In the genomic region with DNA sequence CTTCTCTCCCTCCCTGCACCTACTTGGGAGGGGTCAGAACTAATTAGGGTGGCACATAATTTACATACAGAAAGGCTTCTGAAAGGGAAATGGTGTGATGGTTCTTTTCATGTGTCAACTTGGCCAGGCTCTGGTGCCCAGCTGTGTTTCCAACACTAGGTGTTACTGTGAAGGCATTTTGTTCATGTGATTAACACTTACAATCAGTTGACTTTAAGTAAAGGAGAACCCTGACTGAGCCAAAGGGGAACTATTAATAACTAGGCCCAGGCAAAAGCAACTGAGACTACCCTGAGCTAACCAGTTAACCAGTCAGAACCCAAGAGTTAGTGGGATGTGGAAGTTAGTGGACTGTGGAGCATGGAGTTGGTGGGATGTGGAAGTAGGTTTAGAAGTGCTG, we compare ENCODE assay signal across 20 cellular contexts.
A peak's percentile ranks its signal among the peaks of the same experiment; 100 is the strongest.
DNase-seq lines count a peak whose midpoint lies in the region; ATAC-seq, FAIRE-seq and TF ChIP-seq lines count a peak whose summit lies in the region.
"Had no signal": no experiment of that assay in that cellular context is flagged by ENCODE, and none has a peak within 500 bp of the region (broad histone marks: within the 10 kb centered on the region; RNA-seq: fewer than 3 reads in every experiment).

No MANE protein-coding gene starts in this region.

- H3K79me2 ChIP-seq in keratinocyte (ENCODE audit: control insufficient read depth, insufficient read depth, low read length), result no peaks in the 10 kb centered on the region

- no peaks in the 10 kb centered on the region for H3K36me3 ChIP-seq in right atrium auricular region
- H3K36me3 ChIP-seq in heart right ventricle, result no peaks in the 10 kb centered on the region
- H3K36me3 ChIP-seq in keratinocyte (ENCODE audit: control insufficient read depth in 2 of 2, extremely low read depth in 1 of 2, insufficient read depth in 2 of 2, low read length in 2 of 2), result no peaks in the 10 kb centered on the region
- H3K36me3 ChIP-seq: BLaER1 treated with 17β-estradiol and CSF1 and Interleukin-3, amounts not matched to agents 10 nM and 100 nM had no signal

- H2AFZ ChIP-seq in keratinocyte (ENCODE audit: control insufficient read depth, low read length), result no peak overlapping the region

- H3K9me3 ChIP-seq in right atrium auricular region, result no peaks in the 10 kb centered on the region
- H3K9me3 ChIP-seq in heart right ventricle, result no peaks in the 10 kb centered on the region
- H3K9me3 ChIP-seq in keratinocyte (ENCODE audit: control insufficient read depth, low read depth, low read length), result no peaks in the 10 kb centered on the region

- H3K27ac ChIP-seq in right atrium auricular region (peak overlapping the region in 1 of 2 donors; percentile 40), heart right ventricle (no peak overlapping the region), keratinocyte (ENCODE audit: control insufficient read depth, insufficient read depth, low read length) (no peak overlapping the region)
- H3K27ac ChIP-seq: BLaER1 treated with 17β-estradiol and CSF1 and Interleukin-3, amounts not matched to agents 10 nM and 100 nM had no signal

- peaks cover 0 to 7% of the 10 kb centered on the region in 2 donors for H3K4me1 ChIP-seq in right atrium auricular region
- H3K4me1 ChIP-seq in heart right ventricle, result peaks cover 0 to 6% (median 0%) of the 10 kb centered on the region in 9 donors
- H3K4me1 ChIP-seq in keratinocyte (ENCODE audit: control insufficient read depth, extremely low read depth, insufficient read depth, low read length), result no peaks in the 10 kb centered on the region

- ATAC-seq in Right ventricle myocardium superior (ENCODE audit: poor library complexity) (peak; percentile 85), heart right ventricle (peak; percentile 38 to 95 (median 79))
- ATAC-seq: HepG2, K562 had no signal

- FAIRE-seq in keratinocyte (lab: Jason Lieb, UNC), result no peak
- FAIRE-seq: G401.6, GM12891, GM19239, HepG2, HTR-8/SVneo, K562 had no signal

- TF ChIP-seq CTCF in right atrium auricular region (IDR thresholded peaks at IDR 0.05) (no peak), heart right ventricle (IDR thresholded peaks at IDR 0.05) (peak in 2 of 9 donors; percentile 15 to 16), keratinocyte (optimal IDR thresholded peaks at IDR 0.05 in 1 of 3, IDR thresholded peaks at IDR 0.05 in 1 of 3, conservative IDR thresholded peaks at IDR 0.05 in 1 of 3; ENCODE audit: extremely low read depth in 1 of 3, insufficient read depth in 2 of 3, low read length in 3 of 3) (peak in 2 of 3 experiments; percentile 7 to 8)

- H3K27me3 ChIP-seq in right atrium auricular region (no peaks in the 10 kb centered on the region), heart right ventricle (no peaks in the 10 kb centered on the region), keratinocyte (ENCODE audit: control insufficient read depth, extremely low read depth, insufficient read depth, low read length) (no peaks in the 10 kb centered on the region)
- H3K27me3 ChIP-seq: BLaER1 treated with 17β-estradiol and CSF1 and Interleukin-3, amounts not matched to agents 10 nM and 100 nM had no signal

- intact Hi-C loops in Right ventricle myocardium superior (cut with DNase I) (no loop called here), heart right ventricle (cut with DNase I) (no loop called here)

- no peak overlapping the region for H3K9ac ChIP-seq in keratinocyte (ENCODE audit: control insufficient read depth, extremely low read depth, insufficient read depth, low read length)
- H3K9ac ChIP-seq: BLaER1 treated with 17β-estradiol and CSF1 and Interleukin-3, amounts not matched to agents 10 nM and 100 nM had no signal

- no peaks in the 10 kb centered on the region for H4K20me1 ChIP-seq in keratinocyte (ENCODE audit: control insufficient read depth, extremely low read depth, insufficient read depth, low read length)
- H4K20me1 ChIP-seq: BLaER1 treated with 17β-estradiol and CSF1 and Interleukin-3, amounts not matched to agents 10 nM and 100 nM had no signal

- H3K4me3 ChIP-seq in right atrium auricular region (no peak overlapping the region), heart right ventricle (no peak overlapping the region), keratinocyte (ENCODE audit: control insufficient read depth in 2 of 3, extremely low read depth in 1 of 3, insufficient read depth in 2 of 3, low read depth in 1 of 3, low read length in 3 of 3) (no peak overlapping the region)
- H3K4me3 ChIP-seq: BLaER1 treated with 17β-estradiol and CSF1 and Interleukin-3, amounts not matched to agents 10 nM and 100 nM; K562 had no signal

- dilution Hi-C loops in keratinocyte (cut with MboI; ENCODE audit: extremely low pct_ligation_motif_present, low sequenced_read_pairs), result no loop called here

- in situ Hi-C loops in KBM-7 (cut with MboI; ENCODE audit: low pct_unique_long_range_greater_than_20kb, low sequenced_read_pairs), result no loop called here

- DNase-seq in Right ventricle myocardium superior (peak; percentile 38), right atrium auricular region (ENCODE audit: low spot score) (no peak), heart right ventricle (peak in 1 of 2 donors; percentile 3), keratinocyte (ENCODE audit: low read depth, low spot score) (no peak), NCI-H748 treated with DMSO at 0.1 percent for 48 hours (lab: John Stamatoyannopoulos, UW) (no peak), KBM-7 (no peak)
- no peak for DNase-seq in activated CD4-positive, alpha-beta T cell treated with anti-CD3 and anti-CD28 coated beads, Interleukin-2, amount 50 U/mL, for 4 hours
- DNase-seq: ACHN; CD4-positive, CD25-positive, alpha-beta regulatory T cell; DMS79; EL; HCEC 1CT; HFFc6 had no signal

- no peaks in the 10 kb centered on the region for H3K9me1 ChIP-seq in keratinocyte (ENCODE audit: control insufficient read depth, extremely low read depth, insufficient read depth, low read length)

- no peak overlapping the region for H3K4me2 ChIP-seq in keratinocyte (ENCODE audit: control insufficient read depth, extremely low read depth, insufficient read depth, low read depth, low read length)
- H3K4me2 ChIP-seq: BLaER1 treated with 17β-estradiol and CSF1 and Interleukin-3, amounts not matched to agents 10 nM and 100 nM had no signal

Comparison
In these comparisons a context has a peak if more than half of its experiments do, and no peak if none do; other contexts are left out.
1. CTCF ChIP-seq: peak in keratinocyte (2 of 3); none in right atrium auricular region (0 of 2).